Comparison of ENCODE assay signal across 13 cellular contexts in the genomic region with DNA sequence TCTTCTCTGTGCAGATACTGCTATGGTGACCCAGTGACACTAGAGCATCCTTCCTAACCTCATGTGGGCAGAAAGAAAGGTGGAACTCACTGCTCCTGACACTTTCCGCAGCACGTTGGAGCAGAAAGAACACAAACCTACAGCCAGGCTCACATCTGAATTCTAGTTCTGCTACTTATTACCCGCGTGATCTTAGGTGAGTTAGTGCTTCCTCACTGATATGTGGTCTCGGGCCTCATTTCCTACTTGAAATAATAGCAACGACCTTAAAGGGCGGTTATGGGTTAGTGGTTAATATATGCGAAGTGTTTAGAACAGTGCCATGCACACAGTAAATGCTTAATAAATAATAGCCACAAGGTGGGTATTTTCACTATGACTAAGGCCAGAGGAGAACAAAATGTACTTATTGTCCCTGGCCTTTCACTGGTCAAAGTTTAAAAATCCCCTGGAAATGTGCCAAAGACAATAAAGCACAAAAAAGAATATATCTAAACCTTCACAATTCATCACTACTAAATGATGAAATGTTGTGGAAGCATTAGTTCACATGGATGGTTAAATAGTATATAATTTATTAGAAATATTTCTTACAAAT.
A peak's percentile ranks its signal among the peaks of the same experiment; 100 is the strongest.
DNase-seq lines count a peak whose midpoint lies in the region; ATAC-seq and TF ChIP-seq lines count a peak whose summit lies in the region.
"Had no signal": no experiment of that assay in that cellular context is flagged by ENCODE, and none has a peak within 500 bp of the region (broad histone marks: within the 10 kb centered on the region; RNA-seq: fewer than 3 reads in every experiment).

No MANE protein-coding gene starts in this region.

- no peaks in the 10 kb centered on the region for H3K9me2 ChIP-seq in OCI-LY7 (ENCODE audit: insufficient read depth, low read length)

- H3K4me2 ChIP-seq in OCI-LY7 (ENCODE audit: low read length): no peak overlapping the region

- no peaks in the 10 kb centered on the region for H3K4me1 ChIP-seq in OCI-LY7 (ENCODE audit: insufficient read depth, low read length, poor library complexity, severe bottlenecking)

- no TSS peak for BruUV-seq in OCI-LY7 (replicated peaks; lab: Mats Ljungman, UMichigan)

- DNase-seq in kidney tubule cell (ENCODE audit: low spot score): peak; percentile 84
- no peak for DNase-seq in NCI-H2029 (lab: John Stamatoyannopoulos, UW)
- DNase-seq in NCI-H1105 treated with DMSO at 0.1 percent for 48 hours (lab: John Stamatoyannopoulos, UW): no peak
- no peak for DNase-seq in NCI-H1048 (lab: John Stamatoyannopoulos, UW)
- DNase-seq in OCI-LY7 (ENCODE audit: low spot score): no peak
- DNase-seq: activated naive CD8-positive, alpha-beta T cell treated with anti-CD3 and anti-CD28 coated beads, Interleukin-2, amount 50 U/mL, for 24 hours; left colon; MV-4-11 had no signal

- no peaks in the 10 kb centered on the region for H3K79me2 ChIP-seq in OCI-LY7 (ENCODE audit: insufficient read depth, low read depth, low read length)

- H3K9me3 ChIP-seq in OCI-LY7 (ENCODE audit: low read length): no peaks in the 10 kb centered on the region

- ATAC-seq in GM18520 (IDR thresholded peaks at IDR 0.05; ENCODE audit: unreplicated experiment) (peak; percentile 75), GM21737 (IDR thresholded peaks at IDR 0.05; ENCODE audit: unreplicated experiment) (peak; percentile 89), HG03521 (IDR thresholded peaks at IDR 0.05; ENCODE audit: unreplicated experiment) (peak; percentile 49)
- ATAC-seq: activated CD4-positive, CD25-positive, alpha-beta regulatory T cell treated with anti-CD3 and anti-CD28 coated beads, Interleukin-2, amount 50 U/mL, for 24 hours; activated naive CD8-positive, alpha-beta T cell treated with anti-CD3 and anti-CD28 coated beads, Interleukin-2, amount 50 U/mL, for 24 hours; left colon; Panc1 had no signal

- H4K20me1 ChIP-seq in OCI-LY7 (ENCODE audit: insufficient read depth, low read length): no peaks in the 10 kb centered on the region

- TF ChIP-seq CTCF in OCI-LY7 (conservative IDR thresholded peaks at IDR 0.05; ENCODE audit: low read length): no peak

- no peak overlapping the region for H2AFZ ChIP-seq in OCI-LY7 (ENCODE audit: low read length)

- no peak overlapping the region for H3K27ac ChIP-seq in OCI-LY7 (ENCODE audit: low read depth, low read length, poor library complexity, severe bottlenecking)

- no peak overlapping the region for H3K4me3 ChIP-seq in OCI-LY7 (ENCODE audit: low read depth, low read length, poor library complexity, severe bottlenecking)

- intact Hi-C loops in OCI-LY7 (cut with micrococcal nuclease; ENCODE audit: unreplicated experiment): no loop called here

- CTCF ChIA-PET in OCI-LY7 (lab: Charles Lee; ENCODE audit: unreplicated experiment): no interaction called here

- H3K36me3 ChIP-seq in OCI-LY7 (ENCODE audit: insufficient read depth, low read length): no peaks in the 10 kb centered on the region

- POLR2A ChIA-PET in OCI-LY7 (lab: Charles Lee): interaction anchor here (1.4 kb wide), 1 partner anchor 10 kb away, joined by 3 read pairs; no protein-coding TSS in a partner anchor
